In the genomic region with DNA sequence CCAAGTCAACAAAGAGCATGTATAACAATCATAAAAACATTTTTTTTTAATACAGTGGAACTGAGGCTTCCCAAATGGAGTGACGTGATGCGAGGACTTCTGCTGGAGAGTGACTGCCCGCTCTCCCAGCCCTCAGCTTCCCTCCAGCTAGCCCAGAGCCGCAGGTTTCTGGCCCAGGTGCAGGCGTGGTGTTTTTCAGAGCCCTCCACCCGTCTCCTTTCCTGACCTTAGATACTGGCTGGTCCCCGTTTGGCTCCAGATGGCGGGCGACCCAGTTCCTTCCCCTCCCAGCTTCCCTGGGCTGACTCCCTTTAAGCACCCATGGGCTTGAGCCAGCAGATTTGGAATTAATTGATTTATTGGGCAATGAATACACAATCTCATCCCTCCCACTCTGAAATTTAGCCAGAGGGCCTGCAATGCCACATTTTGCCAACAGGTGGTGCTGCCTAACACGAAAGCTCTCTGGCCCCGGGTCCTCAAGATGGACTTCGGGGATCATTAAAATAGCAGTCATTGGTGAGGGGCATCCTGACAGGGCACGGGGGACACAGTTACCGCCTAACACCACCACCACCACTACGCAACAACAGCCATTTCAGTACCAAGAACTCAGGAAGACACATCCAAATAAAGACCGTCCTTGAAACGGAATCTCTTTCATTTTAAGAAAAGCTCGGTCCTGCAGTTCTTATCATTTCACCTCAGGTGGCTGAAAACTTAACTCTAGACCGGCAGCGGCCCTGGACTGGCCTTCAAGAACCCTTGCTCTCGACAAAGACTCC, we compare ENCODE assay signal across 8 cellular contexts. TPM values are rescaled to one million over a fixed set of nuclear protein-coding genes. Genes with fewer than 3 reads are reported as not detected.
DNase-seq lines count a peak whose midpoint lies in the region; ATAC-seq, FAIRE-seq and TF ChIP-seq lines count a peak whose summit lies in the region.
"Had no signal": no experiment of that assay in that cellular context is flagged by ENCODE, and none has a peak within 500 bp of the region (broad histone marks: within the 10 kb centered on the region; RNA-seq: fewer than 3 reads in every experiment).

No MANE protein-coding gene starts in this region.

- H3K36me3 ChIP-seq in small intestine (ENCODE audit: control insufficient read depth in 2 of 2, insufficient read depth in 2 of 2, low read length in 2 of 2): no peaks in the 10 kb centered on the region

- no peak for FAIRE-seq in small intestine (lab: Jason Lieb, UNC)

- H3K27me3 ChIP-seq in small intestine (ENCODE audit: control insufficient read depth in 2 of 2, insufficient read depth in 2 of 2, low read length in 2 of 2): no peaks in the 10 kb centered on the region

- ATAC-seq in GM21529 (IDR thresholded peaks at IDR 0.05; ENCODE audit: unreplicated experiment): no peak

- DNase-seq in NB4 (ENCODE audit: low read depth) (peak; percentile 66), T1000 (lab: John Stamatoyannopoulos, UW) (peak; percentile 29), anterior cingulate cortex (lab: John Stamatoyannopoulos, UW) (peak in 52 of 58 donors; percentile 16 to 84 (median 40)), hippocampal formation (lab: John Stamatoyannopoulos, UW) (peak; percentile 34 to 53), small intestine (peak; percentile 68)

- H3K4me3 ChIP-seq in NB4 (ENCODE audit: low read depth, low read length) (no peak overlapping the region), small intestine (ENCODE audit: low read depth in 1 of 2, low read length in 2 of 2) (no peak overlapping the region)
- H3K4me3 ChIP-seq: skin epidermis had no signal

- H3K9me3 ChIP-seq in small intestine (ENCODE audit: control insufficient read depth, low read depth): no peaks in the 10 kb centered on the region

- H3K27ac ChIP-seq in small intestine (ENCODE audit: low read depth in 1 of 2, low read length in 1 of 2): no peak overlapping the region

- H3K4me1 ChIP-seq in small intestine (ENCODE audit: control insufficient read depth in 2 of 2, insufficient read depth in 1 of 2, low read depth in 1 of 2, low read length in 1 of 2): no peaks in the 10 kb centered on the region

- TF ChIP-seq CTCF in GM12874 (IDR thresholded peaks at IDR 0.05; ENCODE audit: insufficient read depth, low read depth, low read length) (peak; percentile 92), NB4 (IDR thresholded peaks at IDR 0.05; ENCODE audit: low read depth, low read length) (peak; percentile 96)

- WGBS in small intestine, 3 donors: 7 to 17% (median 7%) methylated on average over 21 of the region's 21 CpGs

- no peak for TF ChIP-seq POLR2A in NB4 (IDR thresholded peaks at IDR 0.05; ENCODE audit: extremely low read depth, insufficient read length)

RNA-seq across cellular contexts. Expression of a gene that starts 47.5 kb away (rescaled TPM):
- polyA plus RNA-seq in small intestine: 1 to 10 TPM in 1 of 3 donors, under 1 TPM in 2; under 0.01 to 3.8 (median 0.27) TPM

RNA-seq across cellular contexts. Expression of a gene that starts 49.1 kb away (rescaled TPM):
- polyA plus RNA-seq in small intestine: 10 to 100 TPM in 2 of 3 donors, 1 to 10 TPM in 1; 6.7 to 17.8 (median 14.6) TPM
